ENCODE assay signal across 17 cellular contexts in the genomic region with DNA sequence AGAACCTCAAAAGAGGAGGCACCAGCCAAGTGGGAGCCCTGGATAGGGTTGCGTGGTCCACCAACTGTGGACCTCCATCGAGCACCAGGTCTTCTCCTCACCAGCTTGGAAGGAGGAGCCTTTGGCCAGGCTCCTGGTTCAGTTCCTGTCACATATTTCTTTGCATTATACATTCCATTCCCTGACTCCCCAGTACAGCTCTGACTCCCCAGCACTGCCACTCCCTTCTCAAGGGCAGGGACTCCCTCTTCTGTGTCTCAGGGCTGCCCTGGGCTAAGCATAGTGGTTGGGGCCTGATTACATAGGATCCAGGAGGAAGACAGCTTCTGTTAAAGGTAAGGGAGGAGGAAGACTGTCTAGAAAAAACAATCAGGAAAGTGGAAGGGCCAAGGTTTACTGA.
DNase-seq lines count a peak whose midpoint lies in the region; ATAC-seq, FAIRE-seq and TF ChIP-seq lines count a peak whose summit lies in the region.
"Had no signal": no experiment of that assay in that cellular context is flagged by ENCODE, and none has a peak within 500 bp of the region (broad histone marks: within the 10 kb centered on the region; RNA-seq: fewer than 3 reads in every experiment).

No MANE protein-coding gene starts in this region.

- TF ChIP-seq CTCF in A673 (conservative IDR thresholded peaks at IDR 0.05; ENCODE audit: low read depth, low read length) (no peak), HEK293 (tag by site-specific recombination; IDR thresholded peaks at IDR 0.05) (no peak), K562 (IDR thresholded peaks at IDR 0.05 in 2 of 3, conservative IDR thresholded peaks at IDR 0.05 in 1 of 3; ENCODE audit: insufficient read depth in 2 of 3, low read depth in 1 of 3, low read length in 3 of 3) (no peak), kidney (IDR thresholded peaks at IDR 0.05; ENCODE audit: borderline replicate concordance, extremely low read depth, insufficient read depth) (no peak), natural killer cell (IDR thresholded peaks at IDR 0.05) (no peak), esophagus muscularis mucosa (IDR thresholded peaks at IDR 0.05) (no peak)

- peaks cover 10 to 20% of the 10 kb centered on the region in 2 donors for H3K27me3 Mint-ChIP-seq in natural killer cell (ENCODE audit: low read depth in 2 of 2)
- H3K27me3 Mint-ChIP-seq: activated naive CD4-positive, alpha-beta T cell treated with anti-CD3 and anti-CD28 coated beads, Interleukin-2, amount 50 U/mL, for 24 hours; stimulated activated naive CD8-positive, alpha-beta T cell treated with anti-CD3 and anti-CD28 coated beads, Interleukin-15, amount 100 ng/mL, for 72 hours had no signal

- no peaks in the 10 kb centered on the region for H3K9me3 Mint-ChIP-seq in natural killer cell
- H3K9me3 Mint-ChIP-seq: activated naive CD4-positive, alpha-beta T cell treated with anti-CD3 and anti-CD28 coated beads, Interleukin-2, amount 50 U/mL, for 24 hours; stimulated activated naive CD8-positive, alpha-beta T cell treated with anti-CD3 and anti-CD28 coated beads, Interleukin-15, amount 100 ng/mL, for 72 hours had no signal

- peak overlapping the region; percentile 18; the same call in 1 of the 2 replicates for H2AFZ ChIP-seq in K562 (ENCODE audit: low read depth, low read length)

- no peaks in the 10 kb centered on the region for H3K36me3 Mint-ChIP-seq in natural killer cell
- H3K36me3 Mint-ChIP-seq: activated naive CD4-positive, alpha-beta T cell treated with anti-CD3 and anti-CD28 coated beads, Interleukin-2, amount 50 U/mL, for 24 hours had no signal

- no peaks in the 10 kb centered on the region for H3K27me3 ChIP-seq in A673 (replicated peaks; ENCODE audit: insufficient read depth, low read depth, low read length, poor library complexity)
- H3K27me3 ChIP-seq in K562 (ENCODE audit: control insufficient read depth in 2 of 2, insufficient read depth in 2 of 2, low read length in 2 of 2): no peaks in the 10 kb centered on the region
- no peaks in the 10 kb centered on the region for H3K27me3 ChIP-seq in esophagus muscularis mucosa
- H3K27me3 ChIP-seq: right lobe of liver had no signal

- H3K4me1 Mint-ChIP-seq in natural killer cell: no peaks in the 10 kb centered on the region
- H3K4me1 Mint-ChIP-seq: activated naive CD4-positive, alpha-beta T cell treated with anti-CD3 and anti-CD28 coated beads, Interleukin-2, amount 50 U/mL, for 24 hours had no signal

- ATAC-seq in K562: 0 out of 3 replicates have a peak, but pooled peaks have one; percentile 14
- no peak for ATAC-seq in natural killer cell
- ATAC-seq: stimulated activated naive CD8-positive, alpha-beta T cell treated with anti-CD3 and anti-CD28 coated beads, Interleukin-15, amount 100 ng/mL, for 72 hours had no signal

- POLR2A ChIA-PET in A673 (lab: Charles Lee; ENCODE audit: low non-redundant PET): no interaction called here
- POLR2A ChIA-PET in HEK293 (lab: Yijun Ruan, JAX): no interaction called here
- POLR2A ChIA-PET in K562 (lab: Yijun Ruan, JAX): interaction anchor here (0.8 to 1.9 kb wide), 6 partner anchors 8 to 251 kb away, joined by 3 to 4 read pairs (median 3); no protein-coding TSS in a partner anchor

- no peaks in the 10 kb centered on the region for H3K79me2 ChIP-seq in K562 (ENCODE audit: control insufficient read depth, insufficient read depth, low read length)

- H3K4me3 Mint-ChIP-seq in natural killer cell: no peak overlapping the region
- H3K4me3 Mint-ChIP-seq: activated naive CD4-positive, alpha-beta T cell treated with anti-CD3 and anti-CD28 coated beads, Interleukin-2, amount 50 U/mL, for 24 hours; stimulated activated naive CD8-positive, alpha-beta T cell treated with anti-CD3 and anti-CD28 coated beads, Interleukin-15, amount 100 ng/mL, for 72 hours had no signal

- intact Hi-C loops in A673 (cut with micrococcal nuclease; ENCODE audit: unreplicated experiment): no loop called here
- intact Hi-C loops in K562 (cut with micrococcal nuclease): no loop called here
- intact Hi-C loops in kidney (cut with DNase I): no loop called here
- intact Hi-C loops in natural killer cell (cut with micrococcal nuclease): no loop called here
- intact Hi-C loops in esophagus muscularis mucosa (cut with DNase I): no loop called here

- H3K36me3 ChIP-seq in A673 (ENCODE audit: insufficient read depth, low read length, poor library complexity, severe bottlenecking): no peaks in the 10 kb centered on the region
- no peaks in the 10 kb centered on the region for H3K36me3 ChIP-seq in HEK293 (ENCODE audit: control insufficient read depth in 2 of 2, insufficient read depth in 1 of 2, low read length in 2 of 2)
- no peaks in the 10 kb centered on the region for H3K36me3 ChIP-seq in K562 (ENCODE audit: control insufficient read depth, insufficient read depth, low read length)
- no peaks in the 10 kb centered on the region for H3K36me3 ChIP-seq in kidney (ENCODE audit: control insufficient read depth in 1 of 2, insufficient read depth in 2 of 2, low read length in 2 of 2)
- no peaks in the 10 kb centered on the region for H3K36me3 ChIP-seq in esophagus muscularis mucosa
- H3K36me3 ChIP-seq: right lobe of liver had no signal

- DNase-seq in A673 (ENCODE audit: low spot score) (no peak), K562 (ENCODE audit: extremely low read depth in 1 of 4, low spot score in 3 of 4) (no peak), kidney (peak; percentile 32), natural killer cell (no peak), NCI-H1417 (lab: John Stamatoyannopoulos, UW) (no peak), kidney glomerular epithelial cell (lab: John Stamatoyannopoulos, UW) (no peak), esophagus muscularis mucosa (ENCODE audit: extremely low spot score) (no peak)
- DNase-seq: activated CD4-positive, alpha-beta T cell treated with anti-CD3 and anti-CD28 coated beads, Interleukin-2, amount 50 U/mL, for 4 hours; NCI-H2029 treated with DMSO at 0.1 percent for 48 hours; NCI-H524 treated with DMSO at 0.1 percent for 48 hours; nucleus accumbens; stimulated activated CD4-positive, alpha-beta T cell treated with anti-CD3 and anti-CD28 coated beads, Interleukin-1b, Interleukin-23, amount 100 ng/mL, for 48 hours; stimulated activated naive CD8-positive, alpha-beta T cell treated with anti-CD3 and anti-CD28 coated beads, Interleukin-15, amount 100 ng/mL, for 72 hours had no signal

- no peaks in the 10 kb centered on the region for H3K9me1 ChIP-seq in K562 (ENCODE audit: control insufficient read depth, insufficient read depth, low read length)

- TF ChIP-seq EP300 in K562 (IDR thresholded peaks at IDR 0.05; ENCODE audit: low read length) (no peak), esophagus muscularis mucosa (IDR thresholded peaks at IDR 0.05) (no peak)

- H4K20me1 ChIP-seq in K562 (replicated peaks; ENCODE audit: control insufficient read depth, insufficient read depth, low read length): no peaks in the 10 kb centered on the region

- no peak for TF ChIP-seq POLR2A in K562 (conservative IDR thresholded peaks at IDR 0.05)
- no peak for TF ChIP-seq POLR2A in esophagus muscularis mucosa (IDR thresholded peaks at IDR 0.05; ENCODE audit: low read depth)

- H3K27ac ChIP-seq in A673 (ENCODE audit: low read depth, low read length, poor library complexity, severe bottlenecking): peak overlapping the region; percentile 34
- no peak overlapping the region for H3K27ac ChIP-seq in HEK293 (ENCODE audit: extremely low read depth, low read depth, low read length)
- no peak overlapping the region for H3K27ac ChIP-seq in K562 (ENCODE audit: extremely low read depth, low read depth, low read length)
- H3K27ac ChIP-seq in kidney (ENCODE audit: low read depth in 2 of 2, low read length in 2 of 2): no peak overlapping the region
- H3K27ac ChIP-seq in esophagus muscularis mucosa (replicated peaks in 1 of 4): no peak overlapping the region
- H3K27ac ChIP-seq: right lobe of liver had no signal

- TF ChIP-seq RAD21 in K562 (CRISPR knock-in tag; conservative IDR thresholded peaks at IDR 0.05 in 1 of 2, IDR thresholded peaks at IDR 0.05 in 1 of 2): no peak

- H3K4me3 ChIP-seq in A673 (ENCODE audit: low read depth, low read length, poor library complexity, severe bottlenecking): no peak overlapping the region
- no peak overlapping the region for H3K4me3 ChIP-seq in HEK293 (ENCODE audit: low read depth, low read length)
- no peak overlapping the region for H3K4me3 ChIP-seq in K562
- no peak overlapping the region for H3K4me3 ChIP-seq in kidney (ENCODE audit: low read length in 2 of 2)
- H3K4me3 ChIP-seq in esophagus muscularis mucosa: no peak overlapping the region
- H3K4me3 ChIP-seq: right lobe of liver had no signal

- no TSS peak for BruUV-seq in A673 (replicated peaks; lab: Mats Ljungman, UMichigan)
- BruUV-seq in K562 (replicated peaks; lab: Mats Ljungman, UMichigan): no TSS peak

- H3K4me2 ChIP-seq in K562 (ENCODE audit: insufficient read depth, low read length): no peak overlapping the region

- CTCF ChIA-PET in A673 (lab: Charles Lee): no interaction called here
- CTCF ChIA-PET in HEK293 (lab: Yijun Ruan, JAX): interaction anchor here (0.7 to 1.1 kb wide), 3 partner anchors 20 to 66 kb away, joined by 3 to 4 read pairs (median 4); no protein-coding TSS in a partner anchor
- CTCF ChIA-PET in K562 (lab: Yijun Ruan, JAX; ENCODE audit: low intra/inter-chr PET ratio): no interaction called here

- H3K9me3 ChIP-seq in A673 (ENCODE audit: low read depth, low read length, poor library complexity, severe bottlenecking): no peaks in the 10 kb centered on the region
- H3K9me3 ChIP-seq in HEK293 (ENCODE audit: control insufficient read depth, insufficient read depth, low read depth, low read length): no peaks in the 10 kb centered on the region
- H3K9me3 ChIP-seq in K562 (replicated peaks; ENCODE audit: control insufficient read depth, insufficient read depth, low read depth, low read length): no peaks in the 10 kb centered on the region
- H3K9me3 ChIP-seq in kidney (ENCODE audit: control insufficient read depth in 1 of 2, low read length in 2 of 2): no peaks in the 10 kb centered on the region
- H3K9me3 ChIP-seq in esophagus muscularis mucosa: no peaks in the 10 kb centered on the region
- H3K9me3 ChIP-seq: right lobe of liver had no signal

- no peak overlapping the region for H3K27ac Mint-ChIP-seq in natural killer cell
- H3K27ac Mint-ChIP-seq: activated naive CD4-positive, alpha-beta T cell treated with anti-CD3 and anti-CD28 coated beads, Interleukin-2, amount 50 U/mL, for 24 hours; stimulated activated naive CD8-positive, alpha-beta T cell treated with anti-CD3 and anti-CD28 coated beads, Interleukin-15, amount 100 ng/mL, for 72 hours had no signal

- in situ Hi-C loops in K562 (cut with MboI): no loop called here

- peaks cover 21% of the 10 kb centered on the region for H3K4me1 ChIP-seq in A673 (ENCODE audit: insufficient read depth, low read length, poor library complexity, severe bottlenecking)
- no peaks in the 10 kb centered on the region for H3K4me1 ChIP-seq in HEK293 (ENCODE audit: control insufficient read depth, insufficient read depth, low read length)
- peaks cover 14 to 30% of the 10 kb centered on the region in 2 experiments for H3K4me1 ChIP-seq in K562 (replicated peaks in 1 of 2; ENCODE audit: control insufficient read depth in 2 of 2, insufficient read depth in 2 of 2, low read length in 2 of 2)
- no peaks in the 10 kb centered on the region for H3K4me1 ChIP-seq in kidney (ENCODE audit: control insufficient read depth in 1 of 2, insufficient read depth in 1 of 2, low read depth in 1 of 2, low read length in 2 of 2)
- H3K4me1 ChIP-seq in esophagus muscularis mucosa: peaks cover under 1 to 22% (median 13%) of the 10 kb centered on the region in 4 donors
- H3K4me1 ChIP-seq: right lobe of liver had no signal

- FAIRE-seq in K562 (lab: Jason Lieb, UNC) (no peak), kidney (lab: Jason Lieb, UNC) (no peak)
- FAIRE-seq: A204.1 had no signal

- 65% methylated on average over 2 of the region's 2 CpGs for WGBS in K562 (ENCODE audit: insufficient coverage, low coverage, missing lambda C conversion rate)
- 100% methylated on average over 2 of the region's 2 CpGs for WGBS in esophagus muscularis mucosa

- H3K9ac ChIP-seq in K562 (ENCODE audit: insufficient read depth in 1 of 2, low read depth in 2 of 2, low read length in 2 of 2) (no peak overlapping the region), kidney (ENCODE audit: low read length in 2 of 2) (no peak overlapping the region)
